Comparison of ENCODE assay signal across 8 cellular contexts in the genomic region with DNA sequence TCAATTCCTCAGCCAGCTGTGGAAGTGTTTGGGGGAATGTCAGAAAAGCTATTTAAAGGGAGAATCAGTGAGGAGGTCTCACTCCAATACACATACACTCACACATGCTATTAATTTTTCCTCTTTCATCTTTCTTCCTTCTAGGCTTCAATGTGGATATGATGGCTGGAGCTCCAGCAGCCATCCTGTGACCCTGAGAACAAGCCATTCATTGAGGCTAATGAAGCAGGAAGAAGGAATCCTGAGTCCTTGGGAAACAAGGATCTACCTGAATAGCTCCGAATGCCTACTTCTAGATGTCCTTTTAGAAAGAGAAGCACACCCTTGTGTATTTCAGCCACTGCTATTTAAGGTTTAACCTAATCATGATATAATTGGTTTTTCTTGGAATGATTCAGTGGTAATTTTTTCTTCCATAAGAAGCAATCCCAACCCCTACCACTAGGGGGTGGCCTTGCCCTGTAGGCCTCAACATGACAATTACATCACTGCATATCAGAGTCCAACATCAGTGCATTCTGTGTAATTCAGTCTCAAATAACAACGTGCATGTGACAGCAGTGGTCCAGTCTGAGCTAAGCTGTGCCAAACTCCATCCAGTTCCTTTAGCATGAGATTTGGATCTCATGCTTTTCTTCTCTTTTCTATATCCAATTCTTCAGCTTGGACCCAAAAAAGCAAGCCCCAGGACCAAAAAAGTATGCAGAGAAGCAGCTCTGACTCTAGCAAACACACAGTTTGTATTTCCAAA.
A peak's percentile ranks its signal among the peaks of the same experiment; 100 is the strongest.
DNase-seq lines count a peak whose midpoint lies in the region; ATAC-seq and TF ChIP-seq lines count a peak whose summit lies in the region.

No MANE protein-coding gene starts in this region.

- no peak overlapping the region for H2AFZ ChIP-seq in PC-3 (ENCODE audit: low read length)

- H3K36me3 ChIP-seq in PC-3 (ENCODE audit: low read depth, low read length) (no peaks in the 10 kb centered on the region), thymus (ENCODE audit: control insufficient read depth, insufficient read depth) (no peaks in the 10 kb centered on the region)

- no peaks in the 10 kb centered on the region for H3K9me3 ChIP-seq in PC-3 (ENCODE audit: low read length)
- no peaks in the 10 kb centered on the region for H3K9me3 ChIP-seq in thymus (ENCODE audit: control insufficient read depth)

- WGBS in thymus = 37% methylated on average over 2 of the region's 2 CpGs

- no TSS peak for BruUV-seq in PC-3 (replicated peaks; lab: Mats Ljungman, UMichigan)

- ATAC-seq in GM19324 (IDR thresholded peaks at IDR 0.05; ENCODE audit: low FRiP score, unreplicated experiment) (peak; percentile 48), PC-3 (peak; percentile 53)

- POLR2A ChIA-PET in PC-3 (lab: Charles Lee; ENCODE audit: unreplicated experiment) = no interaction called here

- DNase-seq in CD1c-positive myeloid dendritic cell (ENCODE audit: extremely low spot score) (peak; percentile 74), HK-2 (ENCODE audit: unreplicated experiment) (peak; percentile 59), PC-3 (peak; percentile 69), fibroblast of mammary gland (ENCODE audit: low read depth) (peak; percentile 84), nucleus accumbens (lab: John Stamatoyannopoulos, UW) (peak in 49 of 56 donors; percentile 9 to 78 (median 47))
- DNase-seq in activated T-cell treated with anti-CD3 and anti-CD28 coated beads, Interleukin-2, amount 50 U/mL, for 48 hours = peak; percentile 74 to 75

- H4K20me1 ChIP-seq in PC-3 (ENCODE audit: low read length) = no peaks in the 10 kb centered on the region

- no peaks in the 10 kb centered on the region for H3K79me2 ChIP-seq in PC-3 (ENCODE audit: low read length)

- H3K9me2 ChIP-seq in PC-3 (replicated peaks; ENCODE audit: low read length) = no peaks in the 10 kb centered on the region

- H3K27me3 ChIP-seq in PC-3 (ENCODE audit: low read length) (no peaks in the 10 kb centered on the region), thymus (ENCODE audit: control insufficient read depth, insufficient read depth) (no peaks in the 10 kb centered on the region)

- H3F3A ChIP-seq in PC-3 (ENCODE audit: low read length, unreplicated experiment) = no peaks in the 10 kb centered on the region

- TF ChIP-seq CTCF in PC-3 (conservative IDR thresholded peaks at IDR 0.05; ENCODE audit: low read depth, low read length) = peak; percentile 89
- peak; percentile 100 for TF ChIP-seq CTCF in fibroblast of mammary gland (conservative IDR thresholded peaks at IDR 0.05; ENCODE audit: control insufficient read depth, insufficient read depth, low read depth, low read length)

- intact Hi-C loops in PC-3 (cut with micrococcal nuclease) = loop anchor here (1.0 to 2.0 kb wide), 2 partner anchors 83 to 245 kb away; no protein-coding TSS in a partner anchor

- H3K4me3 ChIP-seq in PC-3 (ENCODE audit: low read length) (no peak overlapping the region), fibroblast of mammary gland (ENCODE audit: control insufficient read depth, low read depth, low read length) (no peak overlapping the region), thymus (ENCODE audit: low read length) (no peak overlapping the region)

- H3K9ac ChIP-seq in PC-3 (ENCODE audit: low read length) = no peak overlapping the region

- H3K4me1 ChIP-seq in PC-3 (ENCODE audit: insufficient read depth, low read length) (peaks cover 16% of the 10 kb centered on the region), thymus (ENCODE audit: control insufficient read depth, insufficient read depth, low read length) (peaks cover 21% of the 10 kb centered on the region)

- no peak overlapping the region for H3K4me2 ChIP-seq in PC-3 (ENCODE audit: low read length)

- H3K27ac ChIP-seq in PC-3 (ENCODE audit: low read length) (no peak overlapping the region), thymus (ENCODE audit: low read depth) (peak overlapping the region; percentile 72)

- CTCF ChIA-PET in PC-3 (lab: Charles Lee) = no interaction called here
